Comparison of ENCODE assay signal across 8 cellular contexts in the genomic region with DNA sequence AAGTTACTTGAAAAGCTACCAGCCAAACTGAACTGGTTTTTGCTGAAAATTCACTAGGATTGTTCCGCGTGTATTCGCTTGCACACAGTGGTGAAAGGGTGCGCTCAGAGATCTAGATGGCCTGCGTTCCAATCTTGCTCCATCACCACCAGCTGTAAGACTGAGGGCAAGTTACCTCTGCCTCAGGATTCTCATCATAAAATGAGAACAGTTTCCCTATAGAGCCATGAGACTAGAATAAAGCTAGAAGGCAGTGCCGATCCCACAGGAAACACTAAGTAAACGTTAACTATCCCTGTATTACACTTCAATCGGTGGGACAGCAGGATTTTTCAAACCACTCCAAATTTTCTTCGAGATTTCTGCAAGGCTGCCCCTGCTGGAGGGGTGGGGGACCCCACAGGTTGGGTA. TPM values are rescaled to one million over a fixed set of nuclear protein-coding genes. Genes with fewer than 3 reads are reported as not detected.
DNase-seq lines count a peak whose midpoint lies in the region; ATAC-seq, FAIRE-seq and TF ChIP-seq lines count a peak whose summit lies in the region.

No MANE protein-coding gene starts in this region.

- peak; percentile 26; the same call in 1 of the 3 replicates for TF ChIP-seq CTCF in GM12872 (IDR thresholded peaks at IDR 0.05; ENCODE audit: insufficient read depth, low read depth, low read length)

- no peaks in the 10 kb centered on the region for H3K27me3 ChIP-seq in esophagus (ENCODE audit: control insufficient read depth in 1 of 2, insufficient read depth in 2 of 2, low read length in 2 of 2)
- H3K27me3 ChIP-seq in trophoblast cell (ENCODE audit: insufficient read depth, low read length): no peaks in the 10 kb centered on the region

- WGBS in esophagus, 2 donors: 17 to 20% methylated on average over 9 of the region's 9 CpGs
- no CpG with 5 or more reads among the region's 9 CpGs for WGBS in trophoblast cell (ENCODE audit: extremely low coverage, insufficient coverage, insufficient read length)

- no peak overlapping the region for H2BK12ac ChIP-seq in trophoblast cell (ENCODE audit: low read length)

- no peaks in the 10 kb centered on the region for H3K36me3 ChIP-seq in esophagus (ENCODE audit: control insufficient read depth in 2 of 2, insufficient read depth in 2 of 2, low read length in 1 of 2)
- H3K36me3 ChIP-seq in trophoblast cell (ENCODE audit: control insufficient read depth in 1 of 2, insufficient read depth in 2 of 2, low read length in 2 of 2): no peaks in the 10 kb centered on the region

- H4K91ac ChIP-seq in trophoblast cell (ENCODE audit: low read depth, low read length): peak overlapping the region; percentile 87

- H3K4me2 ChIP-seq in trophoblast cell (ENCODE audit: low read length): peak overlapping the region; percentile 92

- peaks cover 6% of the 10 kb centered on the region for H3K79me1 ChIP-seq in trophoblast cell (ENCODE audit: low read length)

- peak overlapping the region; percentile 92 for H3K14ac ChIP-seq in trophoblast cell (ENCODE audit: low read length)

- peak overlapping the region; percentile 74 for H3K4ac ChIP-seq in trophoblast cell (ENCODE audit: low read depth, low read length)

- no peak for ATAC-seq in GM18868 (IDR thresholded peaks at IDR 0.05; ENCODE audit: unreplicated experiment)

- H3K9me3 ChIP-seq in esophagus (ENCODE audit: control insufficient read depth in 2 of 2, insufficient read depth in 1 of 2, low read depth in 1 of 2, low read length in 1 of 2) (no peaks in the 10 kb centered on the region), trophoblast cell (ENCODE audit: insufficient read depth, low read depth, low read length) (no peaks in the 10 kb centered on the region)

- H3K9ac ChIP-seq in trophoblast cell (ENCODE audit: low read length): peak overlapping the region; percentile 89

- peak overlapping the region; percentile 62 for H2BK120ac ChIP-seq in trophoblast cell (ENCODE audit: insufficient read depth, low read length, poor library complexity)

- H3K27ac ChIP-seq in esophagus (ENCODE audit: low read depth in 2 of 2, low read length in 1 of 2): peak overlapping the region; percentile 97 to 98
- H3K27ac ChIP-seq in trophoblast cell (ENCODE audit: low read depth, low read length): peak overlapping the region; percentile 56

- peak overlapping the region; percentile 93 for H3K18ac ChIP-seq in trophoblast cell (ENCODE audit: low read length)

- peaks cover 11% of the 10 kb centered on the region for H3K79me2 ChIP-seq in trophoblast cell (ENCODE audit: control insufficient read depth, insufficient read depth, low read length, poor library complexity)

- H4K12ac ChIP-seq in trophoblast cell (ENCODE audit: low read depth, low read length): peak overlapping the region; percentile 26

- H3K4me3 ChIP-seq in esophagus (ENCODE audit: low read depth in 1 of 2, low read length in 2 of 2) (peak overlapping the region; percentile 86 to 92), trophoblast cell (ENCODE audit: low read depth, low read length) (peak overlapping the region; percentile 85)

- FAIRE-seq in RCC 7860 (lab: Jason Lieb, UNC) (no peak), HTR-8/SVneo (lab: Jason Lieb, UNC) (no peak)

- H3K23ac ChIP-seq in trophoblast cell (ENCODE audit: low read length): no peak overlapping the region

- peak; percentile 7 for DNase-seq in RCC 7860 (ENCODE audit: low spot score)
- peak; percentile 45 to 70 for DNase-seq in trophoblast cell
- DNase-seq in NCI-H2081 treated with DMSO at 0.1 percent for 48 hours (lab: John Stamatoyannopoulos, UW): no peak
- DNase-seq in HT-29 (ENCODE audit: low spot score): no peak
- no peak for DNase-seq in HTR-8/SVneo (ENCODE audit: insufficient read length, low spot score)

- H4K8ac ChIP-seq in trophoblast cell (ENCODE audit: low read depth, low read length): peak overlapping the region; percentile 89

- peak overlapping the region; percentile 91 for H2AFZ ChIP-seq in trophoblast cell (ENCODE audit: insufficient read depth, low read length, poor library complexity)

- peaks cover 3 to 14% of the 10 kb centered on the region in 2 donors for H3K4me1 ChIP-seq in esophagus (ENCODE audit: control insufficient read depth in 2 of 2, insufficient read depth in 2 of 2, low read length in 1 of 2)
- peaks cover 0 to 7% of the 10 kb centered on the region in 2 experiments for H3K4me1 ChIP-seq in trophoblast cell (ENCODE audit: control insufficient read depth in 1 of 2, insufficient read depth in 2 of 2, low read length in 2 of 2)

- H2AK5ac ChIP-seq in trophoblast cell (ENCODE audit: low read length): peak overlapping the region; percentile 83

- peak overlapping the region; percentile 46 for H2BK5ac ChIP-seq in trophoblast cell (ENCODE audit: low read depth, low read length, poor library complexity)

RNA-seq across cellular contexts. Expression of gene AHCY, which starts 0.8 kb away (rescaled TPM):
- 100 to 1,000 TPM; 113 to 147 TPM for polyA plus RNA-seq in esophagus
- polyA plus RNA-seq in trophoblast cell (2013): 100 and 105 TPM in 2 replicates
- total RNA-seq in HT-29 (2014; rRNA removed; shearing (Covaris generic)): 398 and 402 TPM in 2 replicates

Comparison
In these comparisons a context has a peak if more than half of its experiments do, and no peak if none do; other contexts are left out.
1. DNase-seq: peak in RCC 7860 (single experiment) and trophoblast cell (2 of 2); none in NCI-H2081 treated with DMSO at 0.1 percent for 48 hours (single experiment), HT-29 (single experiment) and HTR-8/SVneo (single experiment).